In genomic region chr5:10463566-10463965, GRCh38 we compare ENCODE assay signal across 5 cellular contexts. TPM values are rescaled to one million over a fixed set of nuclear protein-coding genes. Genes with fewer than 3 reads are reported as not detected.
"Had no signal": no experiment of that assay in that cellular context is flagged by ENCODE, and none has a peak within 500 bp of the region (broad histone marks: within the 10 kb centered on the region; RNA-seq: fewer than 3 reads in every experiment).

No MANE protein-coding gene starts in this region.

- H3K4me3 Mint-ChIP-seq: GM23338, H9 had no signal

- H3K4me3 ChIP-seq: GM23338 had no signal

- H2AFZ ChIP-seq: GM23338 had no signal

- H3K9me3 Mint-ChIP-seq: GM23338, H9 had no signal

- H3K4me2 ChIP-seq: GM23338 had no signal

- DNase-seq: H9, HCEC 1CT, IMR-90 had no signal

- ATAC-seq: GM23338 had no signal

- H3K27ac Mint-ChIP-seq: GM23338, H9 had no signal

RNA-seq across cellular contexts. Expression of gene ROPN1L, which starts 21.9 kb away (rescaled TPM):
- total RNA-seq: GM23338, HT-29 had no signal
